In genomic region chr9:129006328-129007034, GRCh38 we compare ENCODE assay signal across 8 cellular contexts. TPM values are rescaled to one million over a fixed set of nuclear protein-coding genes. Genes with fewer than 3 reads are reported as not detected.
DNase-seq lines count a peak whose midpoint lies in the region; ATAC-seq and TF ChIP-seq lines count a peak whose summit lies in the region.

No MANE protein-coding gene starts in this region.

- DNase-seq in DMS53 (lab: John Stamatoyannopoulos, UW) (peak; percentile 86), RWPE1 (ENCODE audit: low spot score) (peak; percentile 83), adipocyte (ENCODE audit: low read depth) (peak; percentile 91), cardiac muscle cell (ENCODE audit: low read depth in 1 of 2, low spot score in 1 of 2) (peak; percentile 82 to 90), progenitor cell of endocrine pancreas (ENCODE audit: low spot score, unreplicated experiment) (peak; percentile 56)
- peak; percentile 66 for DNase-seq in Jurkat, Clone E6-1 (ENCODE audit: low read depth, low spot score)

- H3K4me1 ChIP-seq in adipocyte (ENCODE audit: control insufficient read depth, insufficient read depth, low read length): peaks cover 9% of the 10 kb centered on the region
- H3K4me1 ChIP-seq in cardiac muscle cell (ENCODE audit: low read depth): peaks cover 15% of the 10 kb centered on the region

- no peaks in the 10 kb centered on the region for H3K9me3 ChIP-seq in adipocyte (ENCODE audit: control insufficient read depth, low read length)
- H3K9me3 ChIP-seq in cardiac muscle cell (ENCODE audit: low read depth): no peaks in the 10 kb centered on the region

- H3K4me1 Mint-ChIP-seq in progenitor cell of endocrine pancreas (ENCODE audit: low read depth): no peaks in the 10 kb centered on the region

- H3K4me3 ChIP-seq in Jurkat, Clone E6-1 (ENCODE audit: low read length): no peak overlapping the region
- no peak overlapping the region for H3K4me3 ChIP-seq in adipocyte (ENCODE audit: low read length)
- H3K4me3 ChIP-seq in cardiac muscle cell: no peak overlapping the region

- H3K9ac ChIP-seq in adipocyte (ENCODE audit: low read length): no peak overlapping the region

- H3K4me3 Mint-ChIP-seq in progenitor cell of endocrine pancreas (ENCODE audit: low read depth): no peak overlapping the region

- peaks cover 12% of the 10 kb centered on the region for H3K36me3 Mint-ChIP-seq in progenitor cell of endocrine pancreas (ENCODE audit: insufficient read depth)

- CTCF ChIA-PET in RWPE1 (lab: Yijun Ruan, JAX): interaction anchor here (0.5 to 1.8 kb wide), 12 partner anchors 8 to 1330 kb away, joined by 3 to 7 read pairs (median 4); no protein-coding TSS in a partner anchor

- peaks cover 53% of the 10 kb centered on the region for H3K36me3 ChIP-seq in adipocyte (ENCODE audit: control insufficient read depth, insufficient read depth, low read length, severe bottlenecking)
- peaks cover 28% of the 10 kb centered on the region for H3K36me3 ChIP-seq in cardiac muscle cell

- no peaks in the 10 kb centered on the region for H3K27me3 ChIP-seq in adipocyte (replicated peaks; ENCODE audit: control insufficient read depth, insufficient read depth, low read length)
- no peaks in the 10 kb centered on the region for H3K27me3 ChIP-seq in cardiac muscle cell

- ATAC-seq in HG02870 (IDR thresholded peaks at IDR 0.05; ENCODE audit: unreplicated experiment) (no peak), HG03175 (IDR thresholded peaks at IDR 0.05; ENCODE audit: unreplicated experiment) (no peak)

- H3K27ac ChIP-seq in RWPE1 (peak overlapping the region; percentile 58), cardiac muscle cell (peak overlapping the region; percentile 86)

- H3K9me3 Mint-ChIP-seq in progenitor cell of endocrine pancreas (ENCODE audit: low read depth): no peaks in the 10 kb centered on the region

- TF ChIP-seq CTCF in RWPE1 (conservative IDR thresholded peaks at IDR 0.05; ENCODE audit: low read depth) (peak; percentile 99), cardiac muscle cell (IDR thresholded peaks at IDR 0.05; ENCODE audit: low read depth, low read length) (peak; percentile 96), progenitor cell of endocrine pancreas (IDR thresholded peaks at IDR 0.05; ENCODE audit: unreplicated experiment) (peak; percentile 81)

- POLR2A ChIA-PET in RWPE1 (lab: Yijun Ruan, JAX; ENCODE audit: low non-redundant PET): no interaction called here

- H3K27ac Mint-ChIP-seq in progenitor cell of endocrine pancreas: peak overlapping the region; percentile 92

- no peaks in the 10 kb centered on the region for H3K27me3 Mint-ChIP-seq in progenitor cell of endocrine pancreas

RNA-seq across cellular contexts. Expression of gene SH3GLB2, which starts 21.6 kb away (rescaled TPM):
- polyA plus RNA-seq in Jurkat, Clone E6-1 (2012; ENCODE audit: insufficient read depth, insufficient read length): 72.3 TPM
- total RNA-seq in cardiac muscle cell: 132 and 203 TPM in 2 replicates
- polyA plus RNA-seq in cardiac muscle cell: 182 and 187 TPM in 2 replicates
- 182 and 183 TPM in 2 replicates for total RNA-seq in progenitor cell of endocrine pancreas

RNA-seq across cellular contexts. Expression of gene MIGA2, which starts 29.9 kb away (rescaled TPM):
- 24.8 TPM for polyA plus RNA-seq in Jurkat, Clone E6-1 (2012; ENCODE audit: insufficient read depth, insufficient read length)
- total RNA-seq in cardiac muscle cell (65.8 and 69.8 TPM in 2 replicates), progenitor cell of endocrine pancreas (42.6 and 45.4 TPM in 2 replicates)
- 44.7 and 48.7 TPM in 2 replicates for polyA plus RNA-seq in cardiac muscle cell

RNA-seq across cellular contexts. Expression of gene NUP188, which starts 59.0 kb away (rescaled TPM):
- 118 TPM for polyA plus RNA-seq in Jurkat, Clone E6-1 (2012; ENCODE audit: insufficient read depth, insufficient read length)
- total RNA-seq in cardiac muscle cell: 50.8 and 52.0 TPM in 2 replicates
- 35.8 and 38.9 TPM in 2 replicates for polyA plus RNA-seq in cardiac muscle cell
- 68.3 and 74.8 TPM in 2 replicates for total RNA-seq in progenitor cell of endocrine pancreas

RNA-seq across cellular contexts. Expression of gene DOLK, which starts 59.1 kb away (rescaled TPM):
- 10.5 TPM for polyA plus RNA-seq in Jurkat, Clone E6-1 (2012; ENCODE audit: insufficient read depth, insufficient read length)
- 21.0 and 32.2 TPM in 2 replicates for total RNA-seq in cardiac muscle cell
- polyA plus RNA-seq in cardiac muscle cell: 33.3 and 37.1 TPM in 2 replicates
- 15.5 and 16.3 TPM in 2 replicates for total RNA-seq in progenitor cell of endocrine pancreas
